9 cellular contexts compared by ENCODE assay signal in genomic region chr5:112878760-112879159, GRCh38. TPM values are rescaled to one million over a fixed set of nuclear protein-coding genes. Genes with fewer than 3 reads are reported as not detected.
A peak's percentile ranks its signal among the peaks of the same experiment; 100 is the strongest.
DNase-seq lines count a peak whose midpoint lies in the region; ATAC-seq and TF ChIP-seq lines count a peak whose summit lies in the region.
"Had no signal": no experiment of that assay in that cellular context is flagged by ENCODE, and none has a peak within 500 bp of the region (broad histone marks: within the 10 kb centered on the region; RNA-seq: fewer than 3 reads in every experiment).

No MANE protein-coding gene starts in this region.

- intact Hi-C loops in activated CD8-positive, alpha-beta T cell treated with anti-CD3 and anti-CD28 coated beads for 36 hours (cut with micrococcal nuclease) = loop anchor here (2.0 kb wide), 1 partner anchor 42 kb away; no protein-coding TSS in a partner anchor
- intact Hi-C loops in tibial artery (cut with DNase I; ENCODE audit: low total_unique reads) = no loop called here

- ATAC-seq in activated CD8-positive, alpha-beta T cell treated with anti-CD3 and anti-CD28 coated beads for 36 hours = peak; percentile 94

- H3K9me3 ChIP-seq in tibial artery = no peaks in the 10 kb centered on the region

- no peaks in the 10 kb centered on the region for H3K27me3 Mint-ChIP-seq in activated CD8-positive, alpha-beta T cell treated with anti-CD3 and anti-CD28 coated beads for 36 hours

- peak overlapping the region; percentile 26 for H3K4me3 Mint-ChIP-seq in activated CD8-positive, alpha-beta T cell treated with anti-CD3 and anti-CD28 coated beads for 36 hours

- H3K4me1 Mint-ChIP-seq in activated CD8-positive, alpha-beta T cell treated with anti-CD3 and anti-CD28 coated beads for 36 hours (ENCODE audit: low read depth) = peaks cover 32% of the 10 kb centered on the region

- no peaks in the 10 kb centered on the region for H3K4me1 ChIP-seq in tibial artery

- peaks cover 31% of the 10 kb centered on the region for H3K36me3 Mint-ChIP-seq in activated CD8-positive, alpha-beta T cell treated with anti-CD3 and anti-CD28 coated beads for 36 hours (ENCODE audit: low read depth)

- no peaks in the 10 kb centered on the region for H3K27me3 ChIP-seq in tibial artery

- H3K27ac Mint-ChIP-seq in activated CD8-positive, alpha-beta T cell treated with anti-CD3 and anti-CD28 coated beads for 36 hours = peak overlapping the region; percentile 85

- CTCF ChIA-PET in activated CD8-positive, alpha-beta T cell treated with anti-CD3 and anti-CD28 coated beads for 36 hours (lab: Charles Lee) = interaction anchor here (0.8 to 1.7 kb wide), 6 partner anchors 9 to 48 kb away, joined by 3 to 5 read pairs (median 4); no protein-coding TSS in a partner anchor

- POLR2A ChIA-PET in activated CD8-positive, alpha-beta T cell treated with anti-CD3 and anti-CD28 coated beads for 36 hours (lab: Charles Lee) = interaction anchor here (1.4 kb wide), 1 partner anchor 97 kb away, joined by 9 read pairs; the partner anchor contains the start of gene DCP2

- H3K27ac ChIP-seq in tibial artery = no peak overlapping the region

- H3K9me3 Mint-ChIP-seq in activated CD8-positive, alpha-beta T cell treated with anti-CD3 and anti-CD28 coated beads for 36 hours = no peaks in the 10 kb centered on the region

- H3K36me3 ChIP-seq in tibial artery = peaks cover 24 to 67% (median 29%) of the 10 kb centered on the region in 3 donors

- no peak for TF ChIP-seq CTCF in activated CD8-positive, alpha-beta T cell treated with anti-CD3 and anti-CD28 coated beads for 36 hours (IDR thresholded peaks at IDR 0.05)
- no peak for TF ChIP-seq CTCF in tibial artery (IDR thresholded peaks at IDR 0.05)

- TF ChIP-seq POLR2A in erythroblast (IDR thresholded peaks at IDR 0.05; ENCODE audit: low read length) = no peak

- DNase-seq in stimulated activated CD4-positive, alpha-beta T cell treated with anti-CD3 and anti-CD28 coated beads, Interleukin-12 subunit alpha, Interleukin-12 subunit beta, amount 100 ng/mL, for 24 hours (ENCODE audit: low read depth in 2 of 2) = peak; percentile 10 to 12
- no peak for DNase-seq in stimulated activated CD4-positive, alpha-beta T cell treated with anti-CD3 and anti-CD28 coated beads, Interleukin-12 subunit alpha, Interleukin-12 subunit beta, amount 100 ng/mL, for 4 hours
- peak; percentile 84 for DNase-seq in activated CD8-positive, alpha-beta T cell treated with anti-CD3 and anti-CD28 coated beads for 36 hours
- DNase-seq in iris pigment epithelial cell (ENCODE audit: low read depth) (peak; percentile 67), 8988T (no peak), NCI-H2107 treated with DMSO at 0.1 percent for 48 hours (lab: John Stamatoyannopoulos, UW; ENCODE audit: unreplicated experiment) (no peak), tibial artery (no peak), erythroblast (lab: John Stamatoyannopoulos, UW) (no peak)
- DNase-seq: KG1 had no signal

- H3K4me3 ChIP-seq in tibial artery = no peak overlapping the region

RNA-seq across cellular contexts. Expression of gene SRP19, which starts 17.7 kb away (rescaled TPM):
- total RNA-seq in activated CD8-positive, alpha-beta T cell treated with anti-CD3 and anti-CD28 coated beads for 36 hours = 10 to 100 TPM; 45.6 to 47.0 TPM

RNA-seq across cellular contexts. Expression of gene REEP5, which starts 43.3 kb away (rescaled TPM):
- total RNA-seq in activated CD8-positive, alpha-beta T cell treated with anti-CD3 and anti-CD28 coated beads for 36 hours = 10 to 100 TPM; 38.0 to 40.6 TPM

Comparison
In these comparisons a context has a peak if more than half of its experiments do, and no peak if none do; other contexts are left out.
1. DNase-seq: peak in stimulated activated CD4-positive, alpha-beta T cell treated with anti-CD3 and anti-CD28 coated beads, Interleukin-12 subunit alpha, Interleukin-12 subunit beta, amount 100 ng/mL, for 24 hours (2 of 2), activated CD8-positive, alpha-beta T cell treated with anti-CD3 and anti-CD28 coated beads for 36 hours (single experiment) and iris pigment epithelial cell (single experiment); none in stimulated activated CD4-positive, alpha-beta T cell treated with anti-CD3 and anti-CD28 coated beads, Interleukin-12 subunit alpha, Interleukin-12 subunit beta, amount 100 ng/mL, for 4 hours (single experiment), 8988T (single experiment), NCI-H2107 treated with DMSO at 0.1 percent for 48 hours (single experiment), tibial artery (0 of 2) and erythroblast (0 of 2).